Comparison of ENCODE assay signal across 1 cellular context in genomic region chr4:135508006-135508714, GRCh38.
TF ChIP-seq lines count a peak whose summit lies in the region.

No MANE protein-coding gene starts in this region.

TF ChIP-seq in HCT116, 20 proteins besides CTCF, POLR2A, EP300 and RAD21 (continued from another document):
- TF ChIP-seq ZBTB33 (IDR thresholded peaks at IDR 0.05; ENCODE audit: extremely low read depth, insufficient replicate concordance, low read length), result no peak
- no peak for TF ChIP-seq SIN3A (IDR thresholded peaks at IDR 0.05; ENCODE audit: low read depth)
- TF ChIP-seq YY1 (IDR thresholded peaks at IDR 0.05; ENCODE audit: extremely low read depth, insufficient replicate concordance, low read depth, low read length), result no peak
- peak; percentile 42; the same call in 1 of the 2 replicates for TF ChIP-seq ATF3 (IDR thresholded peaks at IDR 0.05)
- TF ChIP-seq ELF1 (IDR thresholded peaks at IDR 0.05; ENCODE audit: borderline replicate concordance, low read depth), result no peak
- TF ChIP-seq POLR2AphosphoS5 (IDR thresholded peaks at IDR 0.05; ENCODE audit: low read depth, low read length), result no peak
- TF ChIP-seq EGR1 (IDR thresholded peaks at IDR 0.05; ENCODE audit: low read depth), result no peak
- TF ChIP-seq CEBPB (IDR thresholded peaks at IDR 0.05; ENCODE audit: low read depth), result 0 out of 2 replicates have a peak, but pooled peaks have one; percentile 37
- TF ChIP-seq EZH2phosphoT487 (IDR thresholded peaks at IDR 0.05; ENCODE audit: borderline replicate concordance), result no peak
- no peak for TF ChIP-seq TCF7L2 (IDR thresholded peaks at IDR 0.05; ENCODE audit: borderline replicate concordance, extremely low read depth, insufficient read depth, insufficient read length)
- TF ChIP-seq SRF (IDR thresholded peaks at IDR 0.05; ENCODE audit: low read depth), result peak; percentile 68; the same call in 1 of the 2 replicates
- peak; percentile 74 for TF ChIP-seq JUND (IDR thresholded peaks at IDR 0.05)
- peak; percentile 64 for TF ChIP-seq SP1 (IDR thresholded peaks at IDR 0.05; ENCODE audit: low read depth)
- no peak for TF ChIP-seq ZNF274 (IDR thresholded peaks at IDR 0.05; ENCODE audit: low read depth, low read length)
- no peak for TF ChIP-seq EZH2 (IDR thresholded peaks at IDR 0.05)
- peak; percentile 56 for TF ChIP-seq MAX (IDR thresholded peaks at IDR 0.05)
- no peak for TF ChIP-seq REST (IDR thresholded peaks at IDR 0.05; ENCODE audit: low read depth)
